ENCODE assay signal across 20 cellular contexts in the genomic region with DNA sequence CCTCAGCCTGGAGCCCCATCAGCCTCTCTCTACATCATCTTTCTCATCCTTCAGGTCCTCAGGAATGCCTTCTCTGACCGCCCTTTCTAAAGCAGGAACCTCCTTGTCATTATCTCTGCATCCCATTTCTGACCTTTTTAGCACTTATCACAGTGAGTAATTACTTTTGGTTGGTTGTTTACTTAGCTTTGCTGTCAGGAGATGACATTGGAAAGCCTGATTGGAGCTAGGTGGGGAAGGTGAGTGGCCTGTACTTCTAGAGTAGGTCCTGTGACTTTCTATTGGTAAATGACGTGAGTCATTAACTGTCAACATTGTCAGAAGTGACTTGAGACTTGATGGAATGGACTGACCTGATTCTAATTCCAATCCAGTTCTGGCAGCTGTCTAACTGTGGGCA. TPM values are rescaled to one million over a fixed set of nuclear protein-coding genes. Genes with fewer than 3 reads are reported as not detected.
DNase-seq lines count a peak whose midpoint lies in the region; ATAC-seq, FAIRE-seq and TF ChIP-seq lines count a peak whose summit lies in the region.
"Had no signal": no experiment of that assay in that cellular context is flagged by ENCODE, and none has a peak within 500 bp of the region (broad histone marks: within the 10 kb centered on the region; RNA-seq: fewer than 3 reads in every experiment).

No MANE protein-coding gene starts in this region.

- H3K4me2 ChIP-seq in PC-3 (ENCODE audit: low read length) (peak overlapping the region; percentile 37), hepatocyte (no peak overlapping the region)

- WGBS in hepatocyte (ENCODE audit: low lambda C conversion rate, missing lambda C conversion rate), result 59% methylated on average over 2 of the region's 2 CpGs
- 55 to 71% (median 69%) methylated on average over 2 of the region's 2 CpGs for WGBS in small intestine, 3 donors

- H3K4me3 ChIP-seq in PC-3 (ENCODE audit: low read length) (no peak overlapping the region), hepatocyte (no peak overlapping the region), small intestine (ENCODE audit: low read depth in 1 of 2, low read length in 2 of 2) (no peak overlapping the region)

- ATAC-seq in PC-3, result peak; percentile 55

- peaks cover 4% of the 10 kb centered on the region for H3F3A ChIP-seq in PC-3 (ENCODE audit: low read length, unreplicated experiment)

- H3K36me3 ChIP-seq in PC-3 (ENCODE audit: low read depth, low read length), result no peaks in the 10 kb centered on the region
- H3K36me3 ChIP-seq in hepatocyte (replicated peaks; ENCODE audit: insufficient read depth, low read depth), result no peaks in the 10 kb centered on the region
- no peaks in the 10 kb centered on the region for H3K36me3 ChIP-seq in small intestine (ENCODE audit: control insufficient read depth in 2 of 2, insufficient read depth in 2 of 2, low read length in 2 of 2)

- DNase-seq in HT-29 (ENCODE audit: low spot score), result peak; percentile 53
- DNase-seq in PC-3, result peak; percentile 79
- peak; percentile 68 for DNase-seq in hepatocyte (ENCODE audit: low spot score)
- peak; percentile 66 for DNase-seq in small intestine
- no peak for DNase-seq in NCI-H2029 treated with DMSO at 0.1 percent for 48 hours (lab: John Stamatoyannopoulos, UW)
- no peak for DNase-seq in UCSD-AML1 (lab: John Stamatoyannopoulos, UW; ENCODE audit: unreplicated experiment)
- no peak for DNase-seq in OCI-M2 (lab: John Stamatoyannopoulos, UW; ENCODE audit: unreplicated experiment)
- DNase-seq: Calu3; CD4-positive, CD25-positive, alpha-beta regulatory T cell; DND-41; H9; IMR-90; Kasumi-1; MM.1S; NCI-H1092 treated with DMSO at 0.1 percent for 48 hours; NCI-H1694 treated with DMSO at 0.1 percent for 48 hours; NCI-H2171 treated with DMSO at 0.1 percent for 48 hours; NCI-H446 treated with DMSO at 0.1 percent for 48 hours; RPMI8226 had no signal

- FAIRE-seq in small intestine (lab: Jason Lieb, UNC), result no peak
- FAIRE-seq: G401.6 had no signal

- no peaks in the 10 kb centered on the region for H3K79me2 ChIP-seq in PC-3 (ENCODE audit: low read length)
- no peaks in the 10 kb centered on the region for H3K79me2 ChIP-seq in hepatocyte

- no peaks in the 10 kb centered on the region for H3K9me2 ChIP-seq in PC-3 (replicated peaks; ENCODE audit: low read length)
- H3K9me2 ChIP-seq in hepatocyte (replicated peaks; ENCODE audit: insufficient read depth), result no peaks in the 10 kb centered on the region

- H3K27ac ChIP-seq in PC-3 (ENCODE audit: low read length) (peak overlapping the region; percentile 73), hepatocyte (no peak overlapping the region), small intestine (ENCODE audit: low read depth in 1 of 2, low read length in 1 of 2) (no peak overlapping the region)

- no peak for TF ChIP-seq CTCF in PC-3 (conservative IDR thresholded peaks at IDR 0.05; ENCODE audit: low read depth, low read length)
- no peak for TF ChIP-seq CTCF in hepatocyte (IDR thresholded peaks at IDR 0.05; ENCODE audit: poor library complexity)

- no peaks in the 10 kb centered on the region for H4K20me1 ChIP-seq in PC-3 (ENCODE audit: low read length)
- H4K20me1 ChIP-seq in hepatocyte (ENCODE audit: insufficient read depth, poor library complexity, severe bottlenecking), result no peaks in the 10 kb centered on the region

- intact Hi-C loops in PC-3 (cut with micrococcal nuclease), result loop anchor here (5.0 kb wide), 1 partner anchor 691 kb away; the partner anchor contains the start of gene DLX5

- no peaks in the 10 kb centered on the region for H3K9me3 ChIP-seq in PC-3 (ENCODE audit: low read length)
- no peaks in the 10 kb centered on the region for H3K9me3 ChIP-seq in hepatocyte (ENCODE audit: low read depth)
- no peaks in the 10 kb centered on the region for H3K9me3 ChIP-seq in small intestine (ENCODE audit: control insufficient read depth, low read depth)

- no peak overlapping the region; the same call in 1 of the 2 replicates for H3K9ac ChIP-seq in PC-3 (ENCODE audit: low read length)

- no peak overlapping the region for H2AFZ ChIP-seq in PC-3 (ENCODE audit: low read length)
- no peak overlapping the region for H2AFZ ChIP-seq in hepatocyte

- H3K27me3 ChIP-seq in PC-3 (ENCODE audit: low read length) (no peaks in the 10 kb centered on the region), hepatocyte (no peaks in the 10 kb centered on the region), small intestine (ENCODE audit: control insufficient read depth in 2 of 2, insufficient read depth in 2 of 2, low read length in 2 of 2) (no peaks in the 10 kb centered on the region)

- CTCF ChIA-PET in PC-3 (lab: Charles Lee), result interaction anchor here (0.5 kb wide), 1 partner anchor 460 kb away, joined by 3 read pairs; no protein-coding TSS in a partner anchor

- H3K4me1 ChIP-seq in PC-3 (ENCODE audit: insufficient read depth, low read length), result peaks cover 36% of the 10 kb centered on the region
- H3K4me1 ChIP-seq in hepatocyte (ENCODE audit: insufficient read depth), result no peaks in the 10 kb centered on the region
- no peaks in the 10 kb centered on the region for H3K4me1 ChIP-seq in small intestine (ENCODE audit: control insufficient read depth in 2 of 2, insufficient read depth in 1 of 2, low read depth in 1 of 2, low read length in 1 of 2)

- POLR2A ChIA-PET in PC-3 (lab: Charles Lee; ENCODE audit: unreplicated experiment), result interaction anchor here (0.6 kb wide), 1 partner anchor 74 kb away, joined by 4 read pairs; no protein-coding TSS in a partner anchor

- no TSS peak for BruUV-seq in PC-3 (replicated peaks; lab: Mats Ljungman, UMichigan)

RNA-seq across cellular contexts. Expression of gene SLC25A13, which starts 9.3 kb away (rescaled TPM):
- 28.2 and 34.1 TPM in 2 replicates for total RNA-seq in HT-29 (2014; rRNA removed; shearing (Covaris generic))
- total RNA-seq in PC-3 (2014; rRNA removed) (14.6 and 19.5 TPM in 2 replicates), hepatocyte (53.2 and 55.1 TPM in 2 replicates)
- polyA plus RNA-seq in hepatocyte (28.2 and 37.5 TPM in 2 replicates), small intestine (10 to 100 TPM; 25.9 to 49.0 (median 35.4) TPM)

Comparison
In these comparisons a context has a peak if more than half of its experiments do, and no peak if none do; other contexts are left out.
1. DNase-seq: peak in HT-29 (single experiment), PC-3 (single experiment), hepatocyte (single experiment) and small intestine (single experiment); none in NCI-H2029 treated with DMSO at 0.1 percent for 48 hours (single experiment), UCSD-AML1 (single experiment) and OCI-M2 (single experiment).